Comparison of ENCODE assay signal across 17 cellular contexts in genomic region chr3:132629928-132630327, GRCh38. TPM values are rescaled to one million over a fixed set of nuclear protein-coding genes. Genes with fewer than 3 reads are reported as not detected.
DNase-seq lines count a peak whose midpoint lies in the region; ATAC-seq and TF ChIP-seq lines count a peak whose summit lies in the region.
"Had no signal": no experiment of that assay in that cellular context is flagged by ENCODE, and none has a peak within 500 bp of the region (broad histone marks: within the 10 kb centered on the region; RNA-seq: fewer than 3 reads in every experiment).

No MANE protein-coding gene starts in this region.

- no peak for TF ChIP-seq CTCF in choroid plexus epithelial cell (conservative IDR thresholded peaks at IDR 0.05; ENCODE audit: low read depth, low read length)
- TF ChIP-seq CTCF in osteoblast (IDR thresholded peaks at IDR 0.05; ENCODE audit: extremely low read depth, low read depth, low read length), result no peak
- no peak for TF ChIP-seq CTCF in tibial artery (IDR thresholded peaks at IDR 0.05)

- H3K79me2 ChIP-seq in osteoblast (ENCODE audit: insufficient read depth, low read length), result no peaks in the 10 kb centered on the region

- H3K27me3 ChIP-seq in osteoblast (ENCODE audit: insufficient read depth, low read length) (no peaks in the 10 kb centered on the region), tibial artery (no peaks in the 10 kb centered on the region)
- H3K27me3 ChIP-seq: heart right ventricle had no signal

- peak overlapping the region; percentile 85 for H3K27ac ChIP-seq in osteoblast (ENCODE audit: low read depth, low read length)
- no peak overlapping the region for H3K27ac ChIP-seq in tibial artery

- no peak for ATAC-seq in HG03139 (IDR thresholded peaks at IDR 0.05; ENCODE audit: unreplicated experiment)
- ATAC-seq: activated CD8-positive, alpha-beta memory T cell treated with anti-CD3 and anti-CD28 coated beads, Interleukin-2, amount 10 ng/mL, durations not matched to agents 7 days and 5 days had no signal

- H3K4me3 ChIP-seq in choroid plexus epithelial cell (ENCODE audit: low read depth, low read length) (no peak overlapping the region), osteoblast (ENCODE audit: insufficient read depth, low read length) (no peak overlapping the region), tibial artery (no peak overlapping the region)
- H3K4me3 ChIP-seq: heart right ventricle, lung had no signal

- peak; percentile 79 for DNase-seq in EL
- peak; percentile 91 for DNase-seq in RKO (ENCODE audit: low spot score)
- DNase-seq in choroid plexus epithelial cell (ENCODE audit: low read depth), result peak; percentile 67
- DNase-seq in osteoblast (ENCODE audit: insufficient read length, low spot score, missing footprints), result peak; percentile 90
- no peak for DNase-seq in tibial artery
- no peak for DNase-seq in NOMO-1 treated with dmso at 0.1 percent for 144 hours (lab: John Stamatoyannopoulos, UW; ENCODE audit: unreplicated experiment)
- DNase-seq in NCI-H82 (lab: John Stamatoyannopoulos, UW), result no peak
- DNase-seq: activated CD8-positive, alpha-beta memory T cell treated with anti-CD3 and anti-CD28 coated beads, Interleukin-2, amount 10 ng/mL, durations not matched to agents 7 days and 5 days; activated naive CD8-positive, alpha-beta T cell treated with anti-CD3 and anti-CD28 coated beads, Interleukin-2, amount 10 ng/mL, durations not matched to agents 7 days and 5 days; CD8-positive, alpha-beta memory T cell; heart right ventricle; NCI-H1417 treated with DMSO at 0.1 percent for 48 hours; nucleus accumbens; stimulated activated CD4-positive, alpha-beta T cell treated with anti-CD3 and anti-CD28 coated beads, Interleukin-2, amount 100 ng/mL, for 24 hours; stimulated activated naive CD4-positive, alpha-beta T cell had no signal

- H3K4me1 ChIP-seq in osteoblast (ENCODE audit: insufficient read depth, low read length), result peaks cover 19% of the 10 kb centered on the region
- peaks cover 0 to 6% (median 3%) of the 10 kb centered on the region in 4 donors for H3K4me1 ChIP-seq in tibial artery

- peak overlapping the region; percentile 45 for H2AFZ ChIP-seq in osteoblast (ENCODE audit: low read length)

- peak overlapping the region; percentile 14 for H3K4me2 ChIP-seq in osteoblast (ENCODE audit: insufficient read depth, low read length)

- no peaks in the 10 kb centered on the region for H4K20me1 ChIP-seq in osteoblast (ENCODE audit: insufficient read depth, low read length)

- peaks cover 8% of the 10 kb centered on the region for H3K36me3 ChIP-seq in osteoblast (ENCODE audit: insufficient read depth, low read length)
- peaks cover 10 to 21% (median 16%) of the 10 kb centered on the region in 3 donors for H3K36me3 ChIP-seq in tibial artery

- intact Hi-C loops in tibial artery (cut with DNase I; ENCODE audit: low total_unique reads), result no loop called here

- H3K9me3 ChIP-seq in osteoblast (ENCODE audit: low read depth, low read length) (no peaks in the 10 kb centered on the region), tibial artery (no peaks in the 10 kb centered on the region)
- H3K9me3 ChIP-seq: heart right ventricle had no signal

RNA-seq across cellular contexts. Expression of gene ACAD11, which starts 29.7 kb away (rescaled TPM):
- 30.1 and 31.1 TPM in 2 replicates for total RNA-seq in osteoblast

RNA-seq across cellular contexts. Expression of gene UBA5, which starts 30.2 kb away (rescaled TPM):
- 33.0 and 38.4 TPM in 2 replicates for total RNA-seq in osteoblast

RNA-seq across cellular contexts. Expression of gene ACKR4, which starts 32.9 kb away (rescaled TPM):
- total RNA-seq in osteoblast, result 0.72 TPM in 1 of 2 replicates, not detected in the other
- total RNA-seq: activated CD8-positive, alpha-beta memory T cell treated with anti-CD3 and anti-CD28 coated beads, Interleukin-2, amount 10 ng/mL, durations not matched to agents 7 days and 5 days; activated naive CD8-positive, alpha-beta T cell treated with anti-CD3 and anti-CD28 coated beads, Interleukin-2, amount 10 ng/mL, durations not matched to agents 7 days and 5 days; CD8-positive, alpha-beta memory T cell had no signal

Comparison
In these comparisons a context has a peak if more than half of its experiments do, and no peak if none do; other contexts are left out.
1. DNase-seq: peak in EL (single experiment), RKO (single experiment), choroid plexus epithelial cell (single experiment) and osteoblast (single experiment); none in tibial artery (0 of 2), NOMO-1 treated with dmso at 0.1 percent for 144 hours (single experiment) and NCI-H82 (single experiment).